In genomic region chr6:54196905-54197304, GRCh38 we compare ENCODE assay signal across 37 cellular contexts.
"Had no signal": no experiment of that assay in that cellular context is flagged by ENCODE, and none has a peak within 500 bp of the region (broad histone marks: within the 10 kb centered on the region; RNA-seq: fewer than 3 reads in every experiment).

No MANE protein-coding gene starts in this region.

- H3K9me3 Mint-ChIP-seq: activated B cell treated with CpG ODN at 0.5 μM for 24 hours; activated CD4-positive, alpha-beta memory T cell treated with anti-CD3 and anti-CD28 coated beads for 36 hours; activated CD4-positive, alpha-beta T cell treated with anti-CD3 and anti-CD28 coated beads, Interleukin-2, amount 10 ng/mL, durations not matched to agents 24 days and 14 days; activated CD8-positive, alpha-beta T cell treated with anti-CD3 and anti-CD28 coated beads for 36 hours; activated naive CD4-positive, alpha-beta T cell treated with anti-CD3 and anti-CD28 coated beads, Interleukin-2, amount 10 ng/mL, durations not matched to agents 7 days and 5 days; activated naive CD4-positive, alpha-beta T cell treated with anti-CD3 and anti-CD28 coated beads, Interleukin-2, amount 50 U/mL, for 24 hours; activated T-helper 2 cell treated with anti-CD3 and anti-CD28 coated beads, Interferon-gamma antibody, Interleukin-2, Interleukin-4, amounts not matched to agents 10 μg/mL and 5 μg/mL and 100 μg/mL, durations not matched to agents 14 hours and 24 hours and 36 hours; brain; T-helper 2 cell treated with Interferon-gamma antibody and Interleukin-4, amounts not matched to agents 5 μg/mL and 100 μg/mL, for 36 hours had no signal

- H3K4me1 Mint-ChIP-seq: activated B cell treated with CpG ODN at 0.5 μM for 24 hours; activated CD4-positive, alpha-beta T cell treated with anti-CD3 and anti-CD28 coated beads, Interleukin-2, amount 10 ng/mL, durations not matched to agents 24 days and 14 days; activated naive CD4-positive, alpha-beta T cell treated with anti-CD3 and anti-CD28 coated beads, Interleukin-2, amount 10 ng/mL, durations not matched to agents 7 days and 5 days; activated naive CD4-positive, alpha-beta T cell treated with anti-CD3 and anti-CD28 coated beads, Interleukin-2, amount 50 U/mL, for 24 hours; activated naive CD8-positive, alpha-beta T cell treated with anti-CD3 and anti-CD28 coated beads, Interleukin-2, amount 10 ng/mL, durations not matched to agents 7 days and 5 days; activated naive CD8-positive, alpha-beta T cell treated with anti-CD3 and anti-CD28 coated beads, Interleukin-2, amount 50 U/mL, for 24 hours; central memory CD8-positive, alpha-beta T cell had no signal

- H3K9me3 ChIP-seq: ascending aorta had no signal

- H3K36me3 ChIP-seq: ascending aorta, cardiac muscle cell had no signal

- H3K27me3 Mint-ChIP-seq: activated B cell treated with CpG ODN at 0.5 μM for 24 hours; activated CD4-positive, alpha-beta memory T cell treated with anti-CD3 and anti-CD28 coated beads for 36 hours; activated CD4-positive, alpha-beta T cell treated with anti-CD3 and anti-CD28 coated beads, Interleukin-2, amount 10 ng/mL, durations not matched to agents 24 days and 14 days; activated CD8-positive, alpha-beta T cell treated with anti-CD3 and anti-CD28 coated beads for 36 hours; activated naive CD4-positive, alpha-beta T cell treated with anti-CD3 and anti-CD28 coated beads, Interleukin-2, amount 10 ng/mL, durations not matched to agents 7 days and 5 days; activated naive CD4-positive, alpha-beta T cell treated with anti-CD3 and anti-CD28 coated beads, Interleukin-2, amount 50 U/mL, for 24 hours; activated naive CD8-positive, alpha-beta T cell; activated naive CD8-positive, alpha-beta T cell treated with anti-CD3 and anti-CD28 coated beads, Interleukin-2, amount 10 ng/mL, durations not matched to agents 7 days and 5 days; activated naive CD8-positive, alpha-beta T cell treated with anti-CD3 and anti-CD28 coated beads, Interleukin-2, amount 50 U/mL, for 24 hours; central memory CD8-positive, alpha-beta T cell had no signal

- H3K27me3 ChIP-seq: ascending aorta, cardiac muscle cell had no signal

- H3K4me3 Mint-ChIP-seq: activated B cell treated with CpG ODN at 0.5 μM for 24 hours; activated CD4-positive, alpha-beta memory T cell treated with anti-CD3 and anti-CD28 coated beads for 36 hours; activated CD4-positive, alpha-beta T cell treated with anti-CD3 and anti-CD28 coated beads, Interleukin-2, amount 10 ng/mL, durations not matched to agents 24 days and 14 days; activated CD8-positive, alpha-beta T cell treated with anti-CD3 and anti-CD28 coated beads for 36 hours; activated naive CD4-positive, alpha-beta T cell treated with anti-CD3 and anti-CD28 coated beads, Interleukin-2, amount 10 ng/mL, durations not matched to agents 7 days and 5 days; activated naive CD4-positive, alpha-beta T cell treated with anti-CD3 and anti-CD28 coated beads, Interleukin-2, amount 50 U/mL, for 24 hours; activated naive CD8-positive, alpha-beta T cell; activated naive CD8-positive, alpha-beta T cell treated with anti-CD3 and anti-CD28 coated beads, Interleukin-2, amount 10 ng/mL, durations not matched to agents 7 days and 5 days; activated naive CD8-positive, alpha-beta T cell treated with anti-CD3 and anti-CD28 coated beads, Interleukin-2, amount 50 U/mL, for 24 hours; brain; central memory CD8-positive, alpha-beta T cell; T-helper 1 cell treated with Interleukin-12 subunit alpha and Interleukin-12 subunit beta and Interleukin-4 antibody, amounts not matched to agents 30 μg/mL and 1 μg/mL, for 36 hours; T-helper 2 cell treated with Interferon-gamma antibody and Interleukin-4, amounts not matched to agents 5 μg/mL and 100 μg/mL, for 36 hours had no signal

- H3K4me1 ChIP-seq: ascending aorta had no signal

- H3K36me3 Mint-ChIP-seq: activated CD4-positive, alpha-beta memory T cell treated with anti-CD3 and anti-CD28 coated beads for 36 hours; activated naive CD4-positive, alpha-beta T cell treated with anti-CD3 and anti-CD28 coated beads, Interleukin-2, amount 10 ng/mL, durations not matched to agents 7 days and 5 days; activated naive CD4-positive, alpha-beta T cell treated with anti-CD3 and anti-CD28 coated beads, Interleukin-2, amount 50 U/mL, for 24 hours; activated naive CD8-positive, alpha-beta T cell; activated naive CD8-positive, alpha-beta T cell treated with anti-CD3 and anti-CD28 coated beads, Interleukin-2, amount 10 ng/mL, durations not matched to agents 7 days and 5 days; brain had no signal

- H3K27ac ChIP-seq: ascending aorta, cardiac muscle cell, VCaP had no signal

- ATAC-seq: activated CD8-positive, alpha-beta T cell treated with anti-CD3 and anti-CD28 coated beads for 36 hours; activated naive CD8-positive, alpha-beta T cell treated with anti-CD3 and anti-CD28 coated beads, Interleukin-2, amount 50 U/mL, for 24 hours had no signal

- FAIRE-seq: bronchial epithelial cell, TTC549 had no signal

- H3K27ac Mint-ChIP-seq: activated B cell treated with CpG ODN at 0.5 μM for 24 hours; activated CD4-positive, alpha-beta memory T cell treated with anti-CD3 and anti-CD28 coated beads for 36 hours; activated CD4-positive, alpha-beta T cell treated with anti-CD3 and anti-CD28 coated beads, Interleukin-2, amount 10 ng/mL, durations not matched to agents 24 days and 14 days; activated CD8-positive, alpha-beta T cell treated with anti-CD3 and anti-CD28 coated beads for 36 hours; activated naive CD4-positive, alpha-beta T cell treated with anti-CD3 and anti-CD28 coated beads, Interleukin-2, amount 10 ng/mL, durations not matched to agents 7 days and 5 days; activated naive CD4-positive, alpha-beta T cell treated with anti-CD3 and anti-CD28 coated beads, Interleukin-2, amount 50 U/mL, for 24 hours; activated naive CD8-positive, alpha-beta T cell; activated naive CD8-positive, alpha-beta T cell treated with anti-CD3 and anti-CD28 coated beads, Interleukin-2, amount 10 ng/mL, durations not matched to agents 7 days and 5 days; activated naive CD8-positive, alpha-beta T cell treated with anti-CD3 and anti-CD28 coated beads, Interleukin-2, amount 50 U/mL, for 24 hours; activated T-helper 2 cell treated with anti-CD3 and anti-CD28 coated beads, Interferon-gamma antibody, Interleukin-2, Interleukin-4, amounts not matched to agents 10 μg/mL and 5 μg/mL and 100 μg/mL, durations not matched to agents 14 hours and 24 hours and 36 hours; brain; T-helper 1 cell treated with Interleukin-12 subunit alpha and Interleukin-12 subunit beta and Interleukin-4 antibody, amounts not matched to agents 30 μg/mL and 1 μg/mL, for 36 hours; T-helper 2 cell treated with Interferon-gamma antibody and Interleukin-4, amounts not matched to agents 5 μg/mL and 100 μg/mL, for 36 hours had no signal

- DNase-seq: activated B cell treated with CpG ODN at 0.5 μM for 24 hours; activated CD4-positive, alpha-beta memory T cell treated with anti-CD3 and anti-CD28 coated beads for 36 hours; activated CD4-positive, alpha-beta T cell treated with anti-CD3 and anti-CD28 coated beads for 4 hours; activated CD4-positive, alpha-beta T cell treated with anti-CD3 and anti-CD28 coated beads, Interleukin-2, amount 10 ng/mL, durations not matched to agents 24 days and 14 days; activated CD4-positive, alpha-beta T cell treated with anti-CD3 and anti-CD28 coated beads, Interleukin-2, amount 50 U/mL, for 1 hour; activated CD4-positive, alpha-beta T cell treated with anti-CD3 and anti-CD28 coated beads, Interleukin-2, amount 50 U/mL, for 4 hours; activated CD4-positive, CD25-positive, alpha-beta regulatory T cell treated with anti-CD3 and anti-CD28 coated beads, Interleukin-2, amount 50 U/mL, for 72 hours; activated CD8-positive, alpha-beta memory T cell treated with anti-CD3 and anti-CD28 coated beads, Interleukin-2, amount 50 U/mL, for 4 hours; activated CD8-positive, alpha-beta T cell treated with anti-CD3 and anti-CD28 coated beads for 36 hours; activated effector memory CD4-positive, alpha-beta T cell treated with Interleukin-2 at 50 U/mL for 16 hours; activated gamma-delta T cell; activated naive CD4-positive, alpha-beta T cell treated with anti-CD3 and anti-CD28 coated beads, Interleukin-2, amount 10 ng/mL, durations not matched to agents 7 days and 5 days; activated naive CD4-positive, alpha-beta T cell treated with Interleukin-2 at 50 U/mL for 16 hours; activated naive CD8-positive, alpha-beta T cell treated with anti-CD3 and anti-CD28 coated beads, Interleukin-2, amount 10 ng/mL, durations not matched to agents 7 days and 5 days; activated naive CD8-positive, alpha-beta T cell treated with anti-CD3 and anti-CD28 coated beads, Interleukin-2, amount 50 U/mL, for 24 hours; activated T-cell treated with anti-CD3 and anti-CD28 coated beads for 4 hours; activated T-cell treated with anti-CD3 and anti-CD28 coated beads, Interleukin-2, amount 50 U/mL, for 1 hour; activated T-cell treated with anti-CD3 and anti-CD28 coated beads, Interleukin-2, amount 50 U/mL, for 48 hours; amygdala; anterior cingulate cortex; caudate nucleus; cerebellar nuclear complex; T-helper 1 cell; T-helper 2 cell; T-helper 9 cell had no signal

- H3K4me3 ChIP-seq: ascending aorta, cardiac muscle cell had no signal
